ENCODE assay signal across 1 cellular context in genomic region chr17:1648582-1649115, GRCh38.
A peak's percentile ranks its signal among the peaks of the same experiment; 100 is the strongest.
TF ChIP-seq lines count a peak whose summit lies in the region.

No MANE protein-coding gene starts in this region.

TF ChIP-seq in HepG2, 621 proteins besides CTCF, POLR2A, EP300 and RAD21 (continued from another document and continues in another):
- TF ChIP-seq ZNF30 (CRISPR knock-in tag; IDR thresholded peaks at IDR 0.05) (no peak), PCBP2 (optimal IDR thresholded peaks at IDR 0.05; ENCODE audit: low read depth, low read length, poor library complexity, severe bottlenecking) (no peak), ARID4A (CRISPR knock-in tag; IDR thresholded peaks at IDR 0.05; ENCODE audit: borderline replicate concordance) (peak; percentile 11; the same call in 1 of the 2 replicates), ZNF350 (CRISPR knock-in tag; IDR thresholded peaks at IDR 0.05; ENCODE audit: borderline replicate concordance, low read depth) (0 out of 2 replicates have a peak, but pooled peaks have one; percentile 26), ZNF143 (CRISPR knock-in tag; IDR thresholded peaks at IDR 0.05) (no peak; the same call in 1 of the 2 replicates), E2F1 (CRISPR knock-in tag; IDR thresholded peaks at IDR 0.05) (0 out of 2 replicates have a peak, but pooled peaks have one; percentile 6), ZNF605 (CRISPR knock-in tag; IDR thresholded peaks at IDR 0.05) (no peak), ISX (CRISPR knock-in tag; conservative IDR thresholded peaks at IDR 0.05) (no peak), ZNF317 (CRISPR knock-in tag; IDR thresholded peaks at IDR 0.05) (0 out of 2 replicates have a peak, but pooled peaks have one; percentile 37), SNAI1 (CRISPR knock-in tag; IDR thresholded peaks at IDR 0.05; ENCODE audit: borderline replicate concordance) (no peak), ZNF382 (CRISPR knock-in tag; IDR thresholded peaks at IDR 0.05; ENCODE audit: borderline replicate concordance) (no peak), ZNF414 (CRISPR knock-in tag; IDR thresholded peaks at IDR 0.05) (no peak), ARHGAP35 (CRISPR knock-in tag; IDR thresholded peaks at IDR 0.05; ENCODE audit: borderline replicate concordance) (0 out of 2 replicates have a peak, but pooled peaks have one; percentile 40), ATF3 (CRISPR knock-in tag; IDR thresholded peaks at IDR 0.05) (no peak), EHMT2 (IDR thresholded peaks at IDR 0.05; ENCODE audit: borderline replicate concordance, low read depth, low read length) (no peak), SMYD3 (CRISPR knock-in tag; IDR thresholded peaks at IDR 0.05) (no peak), TRAFD1 (CRISPR knock-in tag; IDR thresholded peaks at IDR 0.05; ENCODE audit: borderline replicate concordance) (no peak), MTERF4 (CRISPR knock-in tag; IDR thresholded peaks at IDR 0.05) (peak; percentile 57; the same call in 1 of the 2 replicates), PATZ1 (CRISPR knock-in tag; IDR thresholded peaks at IDR 0.05) (peak; percentile 48; the same call in 1 of the 2 replicates), RARG (CRISPR knock-in tag; IDR thresholded peaks at IDR 0.05; ENCODE audit: low read depth) (no peak), SNAPC4 (CRISPR knock-in tag; IDR thresholded peaks at IDR 0.05) (no peak), BORCS8-MEF2B (CRISPR knock-in tag; IDR thresholded peaks at IDR 0.05) (no peak), ZBTB14 (CRISPR knock-in tag; IDR thresholded peaks at IDR 0.05) (peak; percentile 21; the same call in 1 of the 2 replicates), ZNF644 (CRISPR knock-in tag; IDR thresholded peaks at IDR 0.05; ENCODE audit: low read depth) (no peak), SNAPC2 (CRISPR knock-in tag; IDR thresholded peaks at IDR 0.05) (no peak), NR2F1 (CRISPR knock-in tag; IDR thresholded peaks at IDR 0.05) (no peak), NR2F6 (IDR thresholded peaks at IDR 0.05) (no peak), NR2F6 (CRISPR knock-in tag; IDR thresholded peaks at IDR 0.05) (no peak), TFDP1 (CRISPR knock-in tag; IDR thresholded peaks at IDR 0.05; ENCODE audit: borderline replicate concordance) (peak; percentile 57; the same call in 1 of the 2 replicates), ZHX1 (CRISPR knock-in tag; IDR thresholded peaks at IDR 0.05; ENCODE audit: low read depth) (no peak), AGO2 (optimal IDR thresholded peaks at IDR 0.05; ENCODE audit: low read depth, low read length) (no peak), ZNF740 (CRISPR knock-in tag; IDR thresholded peaks at IDR 0.05) (no peak), MIER3 (CRISPR knock-in tag; IDR thresholded peaks at IDR 0.05; ENCODE audit: borderline replicate concordance) (peak; percentile 76; the same call in 1 of the 2 replicates), CREB1 (IDR thresholded peaks at IDR 0.05) (no peak), CREB1 (CRISPR knock-in tag; IDR thresholded peaks at IDR 0.05) (no peak)
